ENCODE assay signal across 24 cellular contexts in genomic region chr4:175066923-175067627, GRCh38.
DNase-seq lines count a peak whose midpoint lies in the region; ATAC-seq, FAIRE-seq and TF ChIP-seq lines count a peak whose summit lies in the region.
"Had no signal": no experiment of that assay in that cellular context is flagged by ENCODE, and none has a peak within 500 bp of the region (broad histone marks: within the 10 kb centered on the region; RNA-seq: fewer than 3 reads in every experiment).

No MANE protein-coding gene starts in this region.

- H3K27me3 Mint-ChIP-seq in chondrocyte (ENCODE audit: low read depth) = peaks cover 9% of the 10 kb centered on the region
- H3K27me3 Mint-ChIP-seq: CD8-positive, alpha-beta memory T cell; dendritic cell treated with granulocyte-macrophage colony-stimulating factor and Interleukin-4, amounts not matched to agents 40 ng/mL and 50 ng/mL, for 4 days; stimulated activated naive CD8-positive, alpha-beta T cell treated with anti-CD3 and anti-CD28 coated beads, Interleukin-15, Interleukin-2, amounts not matched to agents 100 ng/mL and 50 ng/mL, for 24 hours had no signal

- no peak overlapping the region for H3K4me3 Mint-ChIP-seq in chondrocyte (ENCODE audit: unreplicated experiment)
- H3K4me3 Mint-ChIP-seq: CD8-positive, alpha-beta memory T cell; dendritic cell treated with granulocyte-macrophage colony-stimulating factor and Interleukin-4, amounts not matched to agents 40 ng/mL and 50 ng/mL, for 4 days; immature natural killer cell; stimulated activated naive CD8-positive, alpha-beta T cell treated with anti-CD3 and anti-CD28 coated beads, Interleukin-15, Interleukin-2, amounts not matched to agents 100 ng/mL and 50 ng/mL, for 24 hours; T-helper 1 cell treated with Interleukin-12 subunit alpha and Interleukin-12 subunit beta and Interleukin-4 antibody, amounts not matched to agents 30 μg/mL and 1 μg/mL, for 36 hours had no signal

- no peaks in the 10 kb centered on the region for H3K36me3 Mint-ChIP-seq in chondrocyte (ENCODE audit: low read depth)
- H3K36me3 Mint-ChIP-seq: CD8-positive, alpha-beta memory T cell; immature natural killer cell had no signal

- no peak overlapping the region for H3K4me3 ChIP-seq in fibroblast of villous mesenchyme (ENCODE audit: low read depth, low read length)
- H3K4me3 ChIP-seq: PC-9, tibial nerve had no signal

- H3K4me1 Mint-ChIP-seq in chondrocyte (ENCODE audit: low read depth) = peaks cover 42% of the 10 kb centered on the region
- H3K4me1 Mint-ChIP-seq: CD8-positive, alpha-beta memory T cell; immature natural killer cell had no signal

- H3K27ac Mint-ChIP-seq in chondrocyte (ENCODE audit: unreplicated experiment) = no peak overlapping the region
- H3K27ac Mint-ChIP-seq: CD8-positive, alpha-beta memory T cell; dendritic cell treated with granulocyte-macrophage colony-stimulating factor and Interleukin-4, amounts not matched to agents 40 ng/mL and 50 ng/mL, for 4 days; stimulated activated naive CD8-positive, alpha-beta T cell treated with anti-CD3 and anti-CD28 coated beads, Interleukin-15, Interleukin-2, amounts not matched to agents 100 ng/mL and 50 ng/mL, for 24 hours; T-helper 1 cell treated with Interleukin-12 subunit alpha and Interleukin-12 subunit beta and Interleukin-4 antibody, amounts not matched to agents 30 μg/mL and 1 μg/mL, for 36 hours had no signal

- FAIRE-seq in D721Med (lab: Jason Lieb, UNC) = peak; percentile 29
- FAIRE-seq: endothelial cell of umbilical vein, H54 had no signal

- DNase-seq in D721Med (ENCODE audit: insufficient read length, low spot score) (no peak), HCEC 1CT (peak; percentile 15), NOMO-1 (lab: John Stamatoyannopoulos, UW; ENCODE audit: unreplicated experiment in 2 of 2) (peak; percentile 9 to 56), fibroblast of villous mesenchyme (ENCODE audit: low read depth) (peak; percentile 48), GF-D8 (lab: John Stamatoyannopoulos, UW) (no peak), chondrocyte (ENCODE audit: low spot score) (no peak)
- DNase-seq in effector CD4-positive, alpha-beta T cell = no peak
- DNase-seq: activated CD4-positive, alpha-beta T cell treated with anti-CD3 and anti-CD28 coated beads, Interleukin-2, amount 50 U/mL, for 48 hours; activated gamma-delta T cell; CD8-positive, alpha-beta memory T cell; immature natural killer cell; Karpas-422; NCI-H187 treated with DMSO at 0.1 percent for 48 hours; PC-9; retina; SIG-M5; stimulated activated CD4-positive, alpha-beta T cell treated with anti-CD3 and anti-CD28 coated beads, Interleukin-4, amount 100 ng/mL, for 1 hour had no signal

- H3K9me3 Mint-ChIP-seq in chondrocyte (ENCODE audit: low read depth) = peaks cover 2% of the 10 kb centered on the region
- H3K9me3 Mint-ChIP-seq: T-helper 1 cell treated with Interleukin-12 subunit alpha and Interleukin-12 subunit beta and Interleukin-4 antibody, amounts not matched to agents 30 μg/mL and 1 μg/mL, for 36 hours had no signal

- ATAC-seq in GM21381 (IDR thresholded peaks at IDR 0.05; ENCODE audit: unreplicated experiment) = no peak

- TF ChIP-seq CTCF in D721Med (IDR thresholded peaks at IDR 0.05; ENCODE audit: insufficient read depth, missing control alignments) = no peak
- TF ChIP-seq CTCF in fibroblast of villous mesenchyme (IDR thresholded peaks at IDR 0.05; ENCODE audit: insufficient read depth, low read depth, low read length) = no peak
- no peak for TF ChIP-seq CTCF in chondrocyte (IDR thresholded peaks at IDR 0.05)

Comparison
In these comparisons a context has a peak if more than half of its experiments do, and no peak if none do; other contexts are left out.
1. DNase-seq: peak in HCEC 1CT (single experiment), NOMO-1 (2 of 2) and fibroblast of villous mesenchyme (single experiment); none in D721Med (single experiment), GF-D8 (single experiment), effector CD4-positive, alpha-beta T cell (single experiment) and chondrocyte (single experiment).